ENCODE assay signal across 9 cellular contexts in the genomic region with DNA sequence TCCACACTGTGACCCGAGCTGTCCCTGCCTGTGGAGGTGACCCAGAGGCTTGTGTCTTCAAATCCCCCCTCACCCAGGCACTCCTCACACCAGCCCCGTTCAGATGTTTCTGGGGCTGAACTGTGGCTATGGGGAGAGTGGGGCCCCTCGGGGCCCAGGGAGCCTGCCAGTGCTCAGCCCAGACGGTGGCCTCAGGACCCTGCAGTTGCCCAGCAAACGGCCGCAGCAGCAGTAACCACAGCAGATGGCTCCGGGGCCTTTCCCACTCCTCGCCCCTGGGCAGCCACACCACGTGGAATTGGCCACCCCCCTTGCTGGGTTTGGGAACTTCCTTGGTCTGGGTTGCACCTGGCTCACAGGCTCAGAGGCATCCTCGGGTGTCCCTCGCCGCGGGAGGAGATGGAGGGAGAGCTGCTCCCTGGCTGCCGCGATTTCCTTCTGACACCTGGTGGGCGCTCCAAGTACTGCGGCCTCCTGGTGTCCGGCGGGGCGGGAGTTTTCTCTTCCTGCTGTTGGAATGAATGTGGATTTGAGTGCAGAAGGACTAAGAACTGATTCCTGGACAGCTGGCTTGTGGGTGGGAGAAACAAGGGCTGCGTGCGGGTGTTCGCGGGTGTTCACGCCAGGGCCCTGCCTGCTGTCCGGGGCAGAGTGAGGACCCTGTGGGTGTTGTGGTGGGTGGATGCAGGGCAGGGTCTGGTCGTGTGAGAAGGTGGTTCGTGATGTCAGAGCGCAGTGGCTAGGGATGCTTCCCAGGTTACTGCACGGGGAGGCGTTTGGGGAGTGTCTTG.
DNase-seq lines count a peak whose midpoint lies in the region; ATAC-seq and TF ChIP-seq lines count a peak whose summit lies in the region.
"Had no signal": no experiment of that assay in that cellular context is flagged by ENCODE, and none has a peak within 500 bp of the region (broad histone marks: within the 10 kb centered on the region; RNA-seq: fewer than 3 reads in every experiment).

No MANE protein-coding gene starts in this region.

- no peak overlapping the region for H3K9ac ChIP-seq in PC-3 (ENCODE audit: low read length)

- no peaks in the 10 kb centered on the region for H3K4me1 Mint-ChIP-seq in activated naive CD8-positive, alpha-beta T cell treated with anti-CD3 and anti-CD28 coated beads for 36 hours

- 33 to 44% methylated on average over 31 of the region's 31 CpGs for WGBS in sigmoid colon, 2 donors

- peak; percentile 52 for DNase-seq in AG10803 (ENCODE audit: low read depth)
- DNase-seq in GM13977 (ENCODE audit: low spot score): no peak
- DNase-seq in PC-3: peak; percentile 58
- peak; percentile 39 for DNase-seq in activated naive CD8-positive, alpha-beta T cell treated with anti-CD3 and anti-CD28 coated beads for 36 hours
- DNase-seq in right atrium auricular region (ENCODE audit: low spot score): peak; percentile 79
- peak; percentile 91 for DNase-seq in sigmoid colon

- no peak for TF ChIP-seq EP300 in sigmoid colon (IDR thresholded peaks at IDR 0.05)

- no peaks in the 10 kb centered on the region for H3K9me3 Mint-ChIP-seq in activated naive CD8-positive, alpha-beta T cell treated with anti-CD3 and anti-CD28 coated beads for 36 hours

- CTCF ChIA-PET in PC-3 (lab: Charles Lee): no interaction called here

- no peak for TF ChIP-seq POLR2A in sigmoid colon (IDR thresholded peaks at IDR 0.05)

- BruUV-seq in PC-3 (replicated peaks; lab: Mats Ljungman, UMichigan): no TSS peak

- H3K27me3 ChIP-seq in PC-3 (ENCODE audit: low read length) (no peaks in the 10 kb centered on the region), right atrium auricular region (no peaks in the 10 kb centered on the region), sigmoid colon (no peaks in the 10 kb centered on the region)

- POLR2A ChIA-PET in PC-3 (lab: Charles Lee; ENCODE audit: unreplicated experiment): no interaction called here

- no peak overlapping the region for H2AFZ ChIP-seq in PC-3 (ENCODE audit: low read length)

- H3K79me2 ChIP-seq in PC-3 (ENCODE audit: low read length): no peaks in the 10 kb centered on the region

- ATAC-seq in PC-3 (peak; percentile 70), HG03520 (IDR thresholded peaks at IDR 0.05; ENCODE audit: unreplicated experiment) (no peak), GM18519 (IDR thresholded peaks at IDR 0.05; ENCODE audit: low FRiP score, unreplicated experiment) (no peak)

- H3K9me3 ChIP-seq in PC-3 (ENCODE audit: low read length) (no peaks in the 10 kb centered on the region), right atrium auricular region (no peaks in the 10 kb centered on the region), sigmoid colon (no peaks in the 10 kb centered on the region)

- H3F3A ChIP-seq in PC-3 (ENCODE audit: low read length, unreplicated experiment): no peaks in the 10 kb centered on the region

- H3K4me2 ChIP-seq in PC-3 (ENCODE audit: low read length): no peak overlapping the region

- no peak overlapping the region for H3K27ac Mint-ChIP-seq in activated naive CD8-positive, alpha-beta T cell treated with anti-CD3 and anti-CD28 coated beads for 36 hours

- H3K4me3 Mint-ChIP-seq in activated naive CD8-positive, alpha-beta T cell treated with anti-CD3 and anti-CD28 coated beads for 36 hours: no peak overlapping the region

- no peaks in the 10 kb centered on the region for H3K36me3 ChIP-seq in PC-3 (ENCODE audit: low read depth, low read length)
- no peaks in the 10 kb centered on the region for H3K36me3 ChIP-seq in right atrium auricular region
- peaks cover 0 to 40% (median 14%) of the 10 kb centered on the region in 4 donors for H3K36me3 ChIP-seq in sigmoid colon

- in situ Hi-C loops in GM13977 (cut with MboI; ENCODE audit: low pct_unique_long_range_greater_than_20kb, low sequenced_read_pairs, unreplicated experiment): no loop called here

- H3K4me1 ChIP-seq in PC-3 (ENCODE audit: insufficient read depth, low read length) (no peaks in the 10 kb centered on the region), right atrium auricular region (peaks cover 0 to 24% of the 10 kb centered on the region in 2 donors), sigmoid colon (peaks cover 0 to 43% (median 26%) of the 10 kb centered on the region in 4 donors)

- no peaks in the 10 kb centered on the region for H3K9me2 ChIP-seq in PC-3 (replicated peaks; ENCODE audit: low read length)

- no peaks in the 10 kb centered on the region for H4K20me1 ChIP-seq in PC-3 (ENCODE audit: low read length)

- H3K27me3 Mint-ChIP-seq in activated naive CD8-positive, alpha-beta T cell treated with anti-CD3 and anti-CD28 coated beads for 36 hours: peaks cover 5% of the 10 kb centered on the region

- H3K36me3 Mint-ChIP-seq in activated naive CD8-positive, alpha-beta T cell treated with anti-CD3 and anti-CD28 coated beads for 36 hours: no peaks in the 10 kb centered on the region

- no peak overlapping the region for H3K4me3 ChIP-seq in AG10803 (ENCODE audit: low read length)
- no peak overlapping the region for H3K4me3 ChIP-seq in PC-3 (ENCODE audit: low read length)
- H3K4me3 ChIP-seq in right atrium auricular region: no peak overlapping the region
- H3K4me3 ChIP-seq in sigmoid colon: no peak overlapping the region

- intact Hi-C loops in PC-3 (cut with micrococcal nuclease): no loop called here
- intact Hi-C loops in sigmoid colon (cut with DNase I): loop anchor here (1.0 to 10.0 kb wide), 4 partner anchors 41 to 414 kb away; partner anchors contain the start of genes COL5A1 and RXRA

- H3K27ac ChIP-seq in PC-3 (ENCODE audit: low read length) (no peak overlapping the region), right atrium auricular region (no peak overlapping the region), sigmoid colon (peak overlapping the region in 3 of 4 donors; percentile 26 to 93 (median 34))
- H3K27ac ChIP-seq: HL-60 had no signal

- TF ChIP-seq CTCF in AG10803 (conservative IDR thresholded peaks at IDR 0.05; ENCODE audit: low read length) (peak; percentile 71), GM13977 (IDR thresholded peaks at IDR 0.05; ENCODE audit: extremely low read depth, insufficient read depth, missing control alignments) (peak; percentile 23), PC-3 (conservative IDR thresholded peaks at IDR 0.05; ENCODE audit: low read depth, low read length) (peak; percentile 70), right atrium auricular region (IDR thresholded peaks at IDR 0.05) (peak; percentile 78 to 95), sigmoid colon (IDR thresholded peaks at IDR 0.05) (peak; percentile 90 to 98 (median 94))

Comparison
In these comparisons a context has a peak if more than half of its experiments do, and no peak if none do; other contexts are left out.
1. CTCF ChIP-seq: peak in every context shown above with its lines; median percentile 94 in sigmoid colon; 86 in right atrium auricular region; 71 in AG10803; 70 in PC-3; 23 in GM13977.
2. H3K27ac ChIP-seq: peak in sigmoid colon (3 of 4); none in PC-3 (single experiment) and right atrium auricular region (0 of 2).